Comparison of ENCODE assay signal across 10 cellular contexts in the genomic region with DNA sequence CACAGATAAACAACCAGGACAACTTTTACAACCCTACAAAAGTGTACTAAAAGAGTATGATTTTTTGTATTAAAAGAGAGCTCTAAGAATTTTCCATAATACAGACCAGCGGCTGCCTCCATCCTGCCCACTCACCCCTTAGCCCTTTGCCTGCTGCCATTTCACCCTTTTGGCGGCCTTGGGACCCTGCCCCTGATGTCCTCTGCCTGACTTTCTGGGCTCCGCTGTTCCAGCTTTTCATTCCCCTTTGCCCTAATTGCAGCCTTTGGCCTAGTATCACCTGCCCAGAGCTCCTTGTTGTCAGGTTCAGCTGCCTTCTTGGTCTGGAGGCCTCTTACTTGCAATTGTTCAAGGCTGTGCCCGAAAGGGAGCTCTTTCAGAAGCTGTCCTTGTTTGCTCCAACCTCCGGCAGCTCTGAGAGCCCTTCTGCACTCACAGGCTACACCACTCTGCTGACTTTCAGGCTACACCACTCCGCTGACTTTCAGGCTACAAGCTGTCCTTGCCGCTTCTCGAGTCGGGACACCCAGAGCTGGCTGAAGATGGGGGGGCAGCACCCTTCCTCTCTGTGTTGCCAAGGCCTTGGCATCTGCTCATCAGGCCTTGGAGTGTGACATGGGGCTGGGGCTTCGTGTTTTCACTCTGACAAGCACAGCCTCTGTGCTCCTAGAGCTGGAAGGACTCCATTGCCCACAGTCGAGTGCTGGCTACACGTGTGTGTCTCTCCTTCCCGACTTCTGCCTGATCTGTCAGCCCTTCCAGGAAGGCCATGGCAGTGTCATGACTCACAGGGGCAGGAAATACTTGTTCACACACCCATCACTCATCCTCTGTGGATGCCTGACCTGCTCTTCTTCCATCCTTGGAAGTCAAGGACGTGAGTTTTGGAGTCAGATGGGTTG. TPM values are rescaled to one million over a fixed set of nuclear protein-coding genes. Genes with fewer than 3 reads are reported as not detected.
DNase-seq lines count a peak whose midpoint lies in the region; FAIRE-seq and TF ChIP-seq lines count a peak whose summit lies in the region.
"Had no signal": no experiment of that assay in that cellular context is flagged by ENCODE, and none has a peak within 500 bp of the region (broad histone marks: within the 10 kb centered on the region; RNA-seq: fewer than 3 reads in every experiment).

No MANE protein-coding gene starts in this region.

- TF ChIP-seq CTCF in kidney (IDR thresholded peaks at IDR 0.05; ENCODE audit: borderline replicate concordance, extremely low read depth, insufficient read depth) (no peak), tibial nerve (IDR thresholded peaks at IDR 0.05) (no peak)

- no peaks in the 10 kb centered on the region for H3K36me3 ChIP-seq in kidney (ENCODE audit: control insufficient read depth in 1 of 2, insufficient read depth in 2 of 2, low read length in 2 of 2)
- H3K36me3 ChIP-seq in tibial nerve: no peaks in the 10 kb centered on the region

- intact Hi-C loops in kidney (cut with DNase I): no loop called here

- H3K4me3 ChIP-seq in kidney (ENCODE audit: low read length in 2 of 2) (no peak overlapping the region), tibial nerve (no peak overlapping the region)
- H3K4me3 ChIP-seq: SK-N-MC had no signal

- TF ChIP-seq POLR2A in tibial nerve (IDR thresholded peaks at IDR 0.05): no peak

- DNase-seq in HPDE6-E6E7 (ENCODE audit: extremely low spot score): peak; percentile 23
- peak; percentile 31 for DNase-seq in astrocyte of the hippocampus (ENCODE audit: low read depth, low spot score)
- peak; percentile 46 for DNase-seq in kidney
- no peak for DNase-seq in tibial nerve (ENCODE audit: low spot score in 2 of 2)
- no peak for DNase-seq in KBM-7
- DNase-seq in NCI-H1105 treated with DMSO at 0.1 percent for 48 hours (lab: John Stamatoyannopoulos, UW): no peak
- DNase-seq in glomerular visceral epithelial cell (ENCODE audit: extremely low spot score): no peak
- DNase-seq: activated CD4-positive, alpha-beta T cell treated with anti-CD3 and anti-CD28 coated beads for 1 hour; NCI-H526 had no signal

- H3K9ac ChIP-seq in kidney (ENCODE audit: low read length in 2 of 2): no peak overlapping the region

- H3K27me3 ChIP-seq in tibial nerve: no peaks in the 10 kb centered on the region

- in situ Hi-C loops in KBM-7 (cut with MboI; ENCODE audit: low pct_unique_long_range_greater_than_20kb, low sequenced_read_pairs): no loop called here

- peaks cover 0 to 2% of the 10 kb centered on the region in 2 donors for H3K9me3 ChIP-seq in kidney (ENCODE audit: control insufficient read depth in 1 of 2, low read length in 2 of 2)
- no peaks in the 10 kb centered on the region for H3K9me3 ChIP-seq in tibial nerve

- 85 to 94% methylated on average over 14 of the region's 14 CpGs for WGBS in tibial nerve, 2 donors

- no peak for FAIRE-seq in kidney (lab: Jason Lieb, UNC)

- H3K4me1 ChIP-seq in kidney (ENCODE audit: control insufficient read depth in 1 of 2, insufficient read depth in 1 of 2, low read depth in 1 of 2, low read length in 2 of 2) (no peaks in the 10 kb centered on the region), tibial nerve (peaks cover 0 to 61% (median 33%) of the 10 kb centered on the region in 4 donors)

- no peak overlapping the region for H3K27ac ChIP-seq in kidney (ENCODE audit: low read depth in 2 of 2, low read length in 2 of 2)
- peak overlapping the region; percentile 33 to 86 (median 65) for H3K27ac ChIP-seq in tibial nerve
- H3K27ac ChIP-seq: SK-N-MC had no signal

- TF ChIP-seq EP300 in tibial nerve (IDR thresholded peaks at IDR 0.05): no peak

RNA-seq across cellular contexts. Expression of a gene that starts 43.1 kb away (rescaled TPM):
- total RNA-seq in kidney: 56.8 TPM
- 2.2 TPM for polyA plus RNA-seq in kidney (ENCODE audit: insufficient read depth, low read depth, low replicate concordance)
- total RNA-seq in tibial nerve: 100 to 1,000 TPM in 2 of 4 donors, 10 to 100 TPM in 2; 68.0 to 123 (median 86.5) TPM

Comparison
In these comparisons a context has a peak if more than half of its experiments do, and no peak if none do; other contexts are left out.
1. DNase-seq: peak in HPDE6-E6E7 (single experiment), astrocyte of the hippocampus (single experiment) and kidney (single experiment); none in tibial nerve (0 of 2), KBM-7 (single experiment), NCI-H1105 treated with DMSO at 0.1 percent for 48 hours (single experiment) and glomerular visceral epithelial cell (single experiment).
2. H3K27ac ChIP-seq: peak in tibial nerve (4 of 4); none in kidney (0 of 2).